Comparison of ENCODE assay signal across 18 cellular contexts in the genomic region with DNA sequence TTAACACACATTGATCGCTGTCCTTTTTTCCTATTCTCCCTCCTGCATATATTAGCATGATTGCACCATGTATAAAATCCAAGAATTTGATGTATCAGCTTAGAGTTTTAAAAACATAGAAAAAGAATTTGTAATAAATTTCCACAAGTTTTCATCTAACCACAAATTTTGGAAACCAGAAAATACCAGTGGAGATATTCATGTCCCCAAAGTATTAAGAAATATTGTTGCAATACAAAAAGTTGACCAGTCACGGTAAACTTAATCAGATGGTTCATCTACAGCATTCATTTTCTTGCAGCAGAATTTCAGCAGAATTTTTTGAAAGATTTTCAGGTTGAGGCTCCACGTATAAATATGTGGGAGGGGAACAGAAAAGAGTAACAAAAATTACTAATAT.
A peak's percentile ranks its signal among the peaks of the same experiment; 100 is the strongest.
DNase-seq lines count a peak whose midpoint lies in the region; ATAC-seq and FAIRE-seq lines count a peak whose summit lies in the region.
"Had no signal": no experiment of that assay in that cellular context is flagged by ENCODE, and none has a peak within 500 bp of the region (broad histone marks: within the 10 kb centered on the region; RNA-seq: fewer than 3 reads in every experiment).

No MANE protein-coding gene starts in this region.

- peaks cover 28% of the 10 kb centered on the region for H3K27me3 Mint-ChIP-seq in stimulated activated memory B cell treated with anti-CD40 and anti-IgM and Interleukin-4, amounts not matched to agents 10 μg/mL and 1 μg/mL and 100 μg/mL, for 72 hours

- no peak overlapping the region for H4K8ac ChIP-seq in mesenchymal stem cell (ENCODE audit: low read length)

- WGBS in mesenchymal stem cell: 83% methylated on average over 1 of the region's 3 CpGs

- no peak for FAIRE-seq in HTR-8/SVneo (lab: Jason Lieb, UNC)

- H3K4me1 ChIP-seq in mesenchymal stem cell (ENCODE audit: control insufficient read depth, insufficient read depth, low read depth, low read length): no peaks in the 10 kb centered on the region

- peak overlapping the region; percentile 83 for H3K9ac ChIP-seq in mesenchymal stem cell (ENCODE audit: low read length)
- H3K9ac ChIP-seq: BLaER1 had no signal

- no peak overlapping the region for H2AK5ac ChIP-seq in mesenchymal stem cell (ENCODE audit: low read length, severe bottlenecking)

- no peak overlapping the region for H2AFZ ChIP-seq in mesenchymal stem cell (ENCODE audit: low read depth, low read length)

- DNase-seq in GM03348 (ENCODE audit: low spot score) (peak; percentile 30), fibroblast of gingiva (ENCODE audit: low read depth) (peak; percentile 45), mesenchymal stem cell (no peak), stromal cell of bone marrow (ENCODE audit: low read depth) (peak; percentile 73), HTR-8/SVneo (ENCODE audit: insufficient read length, low spot score) (no peak)
- DNase-seq: ACHN; CD4-positive, alpha-beta memory T cell; DMS153; DMS79; GDM1; GOT3; H7; HFFc6 had no signal

- H3K14ac ChIP-seq in mesenchymal stem cell (ENCODE audit: low read length in 2 of 2): no peak overlapping the region

- no peaks in the 10 kb centered on the region for H3K27me3 ChIP-seq in mesenchymal stem cell (ENCODE audit: control insufficient read depth in 1 of 2, insufficient read depth in 1 of 2, low read length in 2 of 2)
- H3K27me3 ChIP-seq: BLaER1 had no signal

- no peak overlapping the region for H2BK15ac ChIP-seq in mesenchymal stem cell (ENCODE audit: low read depth, poor library complexity, severe bottlenecking)

- H3K4me2 ChIP-seq in mesenchymal stem cell (ENCODE audit: low read length, poor library complexity, severe bottlenecking): no peak overlapping the region
- H3K4me2 ChIP-seq: BLaER1 had no signal

- H3K4me3 ChIP-seq in mesenchymal stem cell (ENCODE audit: insufficient read depth in 1 of 2, low read depth in 1 of 2, low read length in 2 of 2): no peak overlapping the region
- H3K4me3 ChIP-seq: BLaER1 had no signal

- no peak overlapping the region for H3K27ac Mint-ChIP-seq in stimulated activated memory B cell treated with anti-CD40 and anti-IgM and Interleukin-4, amounts not matched to agents 10 μg/mL and 1 μg/mL and 100 μg/mL, for 72 hours
- H3K27ac Mint-ChIP-seq: CD14-positive monocyte; CD4-positive, alpha-beta memory T cell; HFFc6 had no signal

- H3K9me3 Mint-ChIP-seq in stimulated activated memory B cell treated with anti-CD40 and anti-IgM and Interleukin-4, amounts not matched to agents 10 μg/mL and 1 μg/mL and 100 μg/mL, for 72 hours: peaks cover 7% of the 10 kb centered on the region

- no peaks in the 10 kb centered on the region for H3K4me1 Mint-ChIP-seq in stimulated activated memory B cell treated with anti-CD40 and anti-IgM and Interleukin-4, amounts not matched to agents 10 μg/mL and 1 μg/mL and 100 μg/mL, for 72 hours
- H3K4me1 Mint-ChIP-seq: CD14-positive monocyte; CD4-positive, alpha-beta memory T cell had no signal

- peaks cover 8% of the 10 kb centered on the region for H3K9me3 ChIP-seq in mesenchymal stem cell (ENCODE audit: control insufficient read depth, low read length)

- H3K79me1 ChIP-seq in mesenchymal stem cell (replicated peaks; ENCODE audit: low read length, poor library complexity, severe bottlenecking): no peaks in the 10 kb centered on the region

- no peak overlapping the region for H2BK12ac ChIP-seq in mesenchymal stem cell (ENCODE audit: low read length in 2 of 2)

- no peak overlapping the region for H3K18ac ChIP-seq in mesenchymal stem cell (ENCODE audit: low read depth in 1 of 2, low read length in 2 of 2)

- no peak overlapping the region for H4K91ac ChIP-seq in mesenchymal stem cell (ENCODE audit: low read length)

- no peaks in the 10 kb centered on the region for H3K36me3 Mint-ChIP-seq in stimulated activated memory B cell treated with anti-CD40 and anti-IgM and Interleukin-4, amounts not matched to agents 10 μg/mL and 1 μg/mL and 100 μg/mL, for 72 hours
- H3K36me3 Mint-ChIP-seq: CD14-positive monocyte had no signal

- H3K36me3 ChIP-seq in mesenchymal stem cell (ENCODE audit: control insufficient read depth in 1 of 2, insufficient read depth in 2 of 2, low read depth in 1 of 2, low read length in 2 of 2): no peaks in the 10 kb centered on the region
- H3K36me3 ChIP-seq: BLaER1 had no signal

- H2BK120ac ChIP-seq in mesenchymal stem cell (ENCODE audit: low read depth, low read length): no peak overlapping the region

- H3K23ac ChIP-seq in mesenchymal stem cell (ENCODE audit: low read length in 2 of 2): no peak overlapping the region

- H2BK5ac ChIP-seq in mesenchymal stem cell (ENCODE audit: low read depth, low read length, poor library complexity, severe bottlenecking): no peak overlapping the region

- no peak for ATAC-seq in stimulated activated memory B cell treated with anti-CD40 and anti-IgM and Interleukin-4, amounts not matched to agents 10 μg/mL and 1 μg/mL and 100 μg/mL, for 72 hours
- no peak for ATAC-seq in HG03520 (IDR thresholded peaks at IDR 0.05; ENCODE audit: unreplicated experiment)
- ATAC-seq: HCT116 had no signal

- H3K27ac ChIP-seq in mesenchymal stem cell (ENCODE audit: low read length, poor library complexity, severe bottlenecking): no peak overlapping the region
- H3K27ac ChIP-seq: BLaER1 had no signal

- H3K4ac ChIP-seq in mesenchymal stem cell (ENCODE audit: low read depth in 1 of 2, low read length in 2 of 2): no peak overlapping the region

- no peak overlapping the region for H3K4me3 Mint-ChIP-seq in stimulated activated memory B cell treated with anti-CD40 and anti-IgM and Interleukin-4, amounts not matched to agents 10 μg/mL and 1 μg/mL and 100 μg/mL, for 72 hours
- H3K4me3 Mint-ChIP-seq: CD14-positive monocyte; CD4-positive, alpha-beta memory T cell; HFFc6 had no signal

Comparison
In these comparisons a context has a peak if more than half of its experiments do, and no peak if none do; other contexts are left out.
1. DNase-seq: peak in GM03348 (single experiment), fibroblast of gingiva (single experiment) and stromal cell of bone marrow (single experiment); none in mesenchymal stem cell (single experiment) and HTR-8/SVneo (single experiment).